ENCODE assay signal across 1 cellular context in the genomic region with DNA sequence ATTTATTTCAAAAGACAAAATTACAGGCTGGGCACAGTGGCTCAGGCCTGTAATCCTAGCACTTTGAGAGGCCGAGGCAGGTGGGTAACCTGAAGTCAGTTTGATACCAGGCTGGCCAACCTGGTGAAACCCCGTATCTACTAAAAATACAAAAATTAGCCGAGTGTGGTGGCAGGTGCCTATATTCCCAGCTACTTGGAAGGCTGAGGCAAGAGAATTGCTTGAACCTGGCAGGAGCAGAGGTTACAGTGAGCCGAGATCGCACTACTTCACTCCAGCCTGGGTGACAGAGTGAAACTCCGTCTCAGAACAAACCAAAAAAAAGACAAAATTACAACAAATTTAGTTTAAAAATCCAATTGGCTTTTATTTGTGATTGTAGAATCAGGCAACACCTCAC.
TF ChIP-seq lines count a peak whose summit lies in the region.

No MANE protein-coding gene starts in this region.

TF ChIP-seq in GM23338, 12 proteins besides CTCF, POLR2A, EP300 and RAD21 (continued from another document):
- TF ChIP-seq EZH2 (IDR thresholded peaks at IDR 0.05; ENCODE audit: low read depth, unreplicated experiment) (no peak), EZH2phosphoT487 (IDR thresholded peaks at IDR 0.05; ENCODE audit: unreplicated experiment) (no peak)
